Comparison of ENCODE assay signal across 11 cellular contexts in the genomic region with DNA sequence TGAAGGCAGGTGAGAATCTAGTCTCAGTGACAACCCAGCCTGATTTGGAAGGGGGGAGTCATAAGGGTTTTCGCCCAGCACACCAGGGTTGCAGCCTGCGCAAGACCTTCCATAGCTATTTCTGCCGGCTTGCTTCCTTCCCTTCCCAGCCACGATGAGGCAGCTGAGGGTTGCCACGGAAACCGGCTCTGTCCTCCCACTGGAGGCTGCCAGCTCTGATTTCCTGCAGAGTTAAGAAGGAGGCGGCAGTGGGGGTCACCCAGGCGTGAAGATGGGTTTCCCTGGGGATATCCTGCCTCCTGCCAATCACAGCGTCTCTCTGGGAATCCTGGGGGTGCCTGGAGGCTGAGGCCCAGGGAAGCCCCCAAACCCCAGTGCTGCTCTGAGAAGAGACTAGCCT. TPM values are rescaled to one million over a fixed set of nuclear protein-coding genes. Genes with fewer than 3 reads are reported as not detected.
DNase-seq lines count a peak whose midpoint lies in the region; ATAC-seq, FAIRE-seq and TF ChIP-seq lines count a peak whose summit lies in the region.
"Had no signal": no experiment of that assay in that cellular context is flagged by ENCODE, and none has a peak within 500 bp of the region (broad histone marks: within the 10 kb centered on the region; RNA-seq: fewer than 3 reads in every experiment).

No MANE protein-coding gene starts in this region.

- DNase-seq in BE2C = peak; percentile 87
- DNase-seq in MG63 = peak; percentile 52
- peak; percentile 58 for DNase-seq in adipocyte (ENCODE audit: low read depth)
- peak; percentile 80 for DNase-seq in islet precursor cell
- DNase-seq in activated T-cell treated with anti-CD3 and anti-CD28 coated beads, Interleukin-2, amount 50 U/mL, for 4 hours = no peak
- no peak for DNase-seq in GM12892 (ENCODE audit: insufficient read length)
- no peak for DNase-seq in OCI-LY7 (ENCODE audit: low spot score)
- DNase-seq in naive thymus-derived CD8-positive, alpha-beta T cell = no peak
- DNase-seq: naive thymus-derived CD4-positive, alpha-beta T cell; SIG-M5 had no signal

- H3K36me3 Mint-ChIP-seq in activated T-cell treated with anti-CD3 and anti-CD28 coated beads, Interleukin-2, amount 50 U/mL, for 4 hours (ENCODE audit: insufficient read depth) = no peaks in the 10 kb centered on the region
- H3K36me3 Mint-ChIP-seq in naive thymus-derived CD8-positive, alpha-beta T cell = no peaks in the 10 kb centered on the region
- H3K36me3 Mint-ChIP-seq: naive thymus-derived CD4-positive, alpha-beta T cell had no signal

- H3K4me1 Mint-ChIP-seq in activated T-cell treated with anti-CD3 and anti-CD28 coated beads, Interleukin-2, amount 50 U/mL, for 4 hours (ENCODE audit: low read depth) = peaks cover 5% of the 10 kb centered on the region
- H3K4me1 Mint-ChIP-seq in naive thymus-derived CD8-positive, alpha-beta T cell = peaks cover 0 to 4% (median 0%) of the 10 kb centered on the region in 4 donors

- ATAC-seq in activated T-cell treated with anti-CD3 and anti-CD28 coated beads, Interleukin-2, amount 50 U/mL, for 4 hours = no peak
- ATAC-seq in naive thymus-derived CD8-positive, alpha-beta T cell = no peak
- ATAC-seq: naive thymus-derived CD4-positive, alpha-beta T cell had no signal

- H3K4me3 Mint-ChIP-seq in activated T-cell treated with anti-CD3 and anti-CD28 coated beads, Interleukin-2, amount 50 U/mL, for 4 hours = no peak overlapping the region
- no peak overlapping the region for H3K4me3 Mint-ChIP-seq in naive thymus-derived CD8-positive, alpha-beta T cell
- H3K4me3 Mint-ChIP-seq: naive thymus-derived CD4-positive, alpha-beta T cell had no signal

- H3K4me3 ChIP-seq in BE2C (ENCODE audit: low read depth, low read length) (peak overlapping the region; percentile 26), MG63 (no peak overlapping the region), adipocyte (ENCODE audit: low read length) (no peak overlapping the region), OCI-LY7 (ENCODE audit: low read depth, low read length, poor library complexity, severe bottlenecking) (no peak overlapping the region)

- H3K27ac ChIP-seq in OCI-LY7 (ENCODE audit: low read depth, low read length, poor library complexity, severe bottlenecking) = no peak overlapping the region

- CTCF ChIA-PET in OCI-LY7 (lab: Charles Lee; ENCODE audit: unreplicated experiment) = interaction anchor here (0.6 kb wide), 1 partner anchor 93 kb away, joined by 3 read pairs; no protein-coding TSS in a partner anchor

- H3K9me2 ChIP-seq in OCI-LY7 (ENCODE audit: insufficient read depth, low read length) = no peaks in the 10 kb centered on the region

- POLR2A ChIA-PET in OCI-LY7 (lab: Charles Lee) = interaction anchor here (0.6 to 1.0 kb wide), 4 partner anchors 19 to 623 kb away, joined by 3 read pairs; no protein-coding TSS in a partner anchor
- POLR2A ChIA-PET in naive thymus-derived CD8-positive, alpha-beta T cell (lab: Charles Lee) = interaction anchor here (0.6 kb wide), 1 partner anchor 20 kb away, joined by 3 read pairs; no protein-coding TSS in a partner anchor

- H3K4me1 ChIP-seq in BE2C (peaks cover 10% of the 10 kb centered on the region), adipocyte (ENCODE audit: control insufficient read depth, insufficient read depth, low read length) (peaks cover 29% of the 10 kb centered on the region), OCI-LY7 (ENCODE audit: insufficient read depth, low read length, poor library complexity, severe bottlenecking) (no peaks in the 10 kb centered on the region)

- peaks cover 50% of the 10 kb centered on the region for H3K27me3 Mint-ChIP-seq in activated T-cell treated with anti-CD3 and anti-CD28 coated beads, Interleukin-2, amount 50 U/mL, for 4 hours (ENCODE audit: low read depth)
- peaks cover 18 to 46% (median 30%) of the 10 kb centered on the region in 5 donors for H3K27me3 Mint-ChIP-seq in naive thymus-derived CD8-positive, alpha-beta T cell

- no peaks in the 10 kb centered on the region for H3K79me2 ChIP-seq in OCI-LY7 (ENCODE audit: insufficient read depth, low read depth, low read length)

- no peak overlapping the region for H2AFZ ChIP-seq in OCI-LY7 (ENCODE audit: low read length)

- H4K20me1 ChIP-seq in OCI-LY7 (ENCODE audit: insufficient read depth, low read length) = no peaks in the 10 kb centered on the region

- no peaks in the 10 kb centered on the region for H3K9me3 ChIP-seq in BE2C
- no peaks in the 10 kb centered on the region for H3K9me3 ChIP-seq in MG63
- H3K9me3 ChIP-seq in adipocyte (ENCODE audit: control insufficient read depth, low read length) = no peaks in the 10 kb centered on the region
- no peaks in the 10 kb centered on the region for H3K9me3 ChIP-seq in OCI-LY7 (ENCODE audit: low read length)

- intact Hi-C loops in OCI-LY7 (cut with micrococcal nuclease; ENCODE audit: unreplicated experiment) = no loop called here

- no peak for TF ChIP-seq POLR2A in GM12892 (IDR thresholded peaks at IDR 0.05; ENCODE audit: low read depth, low read length)

- H3K36me3 ChIP-seq in BE2C = no peaks in the 10 kb centered on the region
- no peaks in the 10 kb centered on the region for H3K36me3 ChIP-seq in MG63
- H3K36me3 ChIP-seq in adipocyte (ENCODE audit: control insufficient read depth, insufficient read depth, low read length, severe bottlenecking) = peaks cover 25% of the 10 kb centered on the region
- H3K36me3 ChIP-seq in OCI-LY7 (ENCODE audit: insufficient read depth, low read length) = no peaks in the 10 kb centered on the region

- H3K9me3 Mint-ChIP-seq in activated T-cell treated with anti-CD3 and anti-CD28 coated beads, Interleukin-2, amount 50 U/mL, for 4 hours = no peaks in the 10 kb centered on the region
- H3K9me3 Mint-ChIP-seq in naive thymus-derived CD8-positive, alpha-beta T cell = peaks cover 0 to 2% (median 0%) of the 10 kb centered on the region in 9 donors
- H3K9me3 Mint-ChIP-seq: naive thymus-derived CD4-positive, alpha-beta T cell had no signal

- FAIRE-seq in GM12892 (lab: Jason Lieb, UNC) = no peak
- FAIRE-seq: G401.6 had no signal

- no peak overlapping the region for H3K27ac Mint-ChIP-seq in naive thymus-derived CD8-positive, alpha-beta T cell
- H3K27ac Mint-ChIP-seq: naive thymus-derived CD4-positive, alpha-beta T cell had no signal

- no peak overlapping the region for H3K9ac ChIP-seq in adipocyte (ENCODE audit: low read length)

- H3K4me2 ChIP-seq in OCI-LY7 (ENCODE audit: low read length) = no peak overlapping the region

- H3K27me3 ChIP-seq in BE2C (no peaks in the 10 kb centered on the region), MG63 (no peaks in the 10 kb centered on the region), adipocyte (replicated peaks; ENCODE audit: control insufficient read depth, insufficient read depth, low read length) (no peaks in the 10 kb centered on the region)

- TF ChIP-seq CTCF in BE2C (IDR thresholded peaks at IDR 0.05; ENCODE audit: low read depth, low read length) = no peak
- TF ChIP-seq CTCF in OCI-LY7 (conservative IDR thresholded peaks at IDR 0.05; ENCODE audit: low read length) = no peak

- no TSS peak for BruUV-seq in OCI-LY7 (replicated peaks; lab: Mats Ljungman, UMichigan)

RNA-seq across cellular contexts. Expression of a gene that starts 23.1 kb away (rescaled TPM):
- polyA plus RNA-seq in BE2C (2012; ENCODE audit: insufficient read depth, insufficient read length, low read depth) = 6.9 TPM
- total RNA-seq in MG63 (2014; rRNA removed; shearing (Covaris generic); ENCODE audit: low replicate concordance) = 6.5 and 7.0 TPM in 2 replicates
- under 1 TPM in 2 of 3 donors, not detected in 1; 0.05 TPM for total RNA-seq in activated T-cell treated with anti-CD3 and anti-CD28 coated beads, Interleukin-2, amount 50 U/mL, for 4 hours
- 0.04 TPM for polyA plus RNA-seq in GM12892 (2012; ENCODE audit: missing spikeins)
- 0.03 TPM in 1 of 2 replicates, not detected in the other for total RNA-seq in OCI-LY7 (2014; rRNA removed; shearing (Covaris generic))
- total RNA-seq in OCI-LY7 (2022) = 0.07 TPM in 1 of 2 replicates, not detected in the other
- under 1 TPM in 1 of 2 experiments, not detected in 1; 0.05 TPM for total RNA-seq in naive thymus-derived CD8-positive, alpha-beta T cell
- polyA plus RNA-seq in naive thymus-derived CD8-positive, alpha-beta T cell = not detected
- polyA plus RNA-seq: naive thymus-derived CD4-positive, alpha-beta T cell had no signal

Comparison
In these comparisons a context has a peak if more than half of its experiments do, and no peak if none do; other contexts are left out.
1. DNase-seq: peak in BE2C (single experiment), MG63 (single experiment), adipocyte (single experiment) and islet precursor cell (single experiment); none in activated T-cell treated with anti-CD3 and anti-CD28 coated beads, Interleukin-2, amount 50 U/mL, for 4 hours (single experiment), GM12892 (single experiment), OCI-LY7 (single experiment) and naive thymus-derived CD8-positive, alpha-beta T cell (0 of 10).